ENCODE assay signal across 15 cellular contexts in genomic region chr15:55322452-55322851, GRCh38.
"Had no signal": no experiment of that assay in that cellular context is flagged by ENCODE, and none has a peak within 500 bp of the region (broad histone marks: within the 10 kb centered on the region; RNA-seq: fewer than 3 reads in every experiment).

No MANE protein-coding gene starts in this region.

- H3K9me3 Mint-ChIP-seq: activated CD4-positive, alpha-beta memory T cell treated with anti-CD3 and anti-CD28 coated beads for 36 hours; activated naive CD8-positive, alpha-beta T cell treated with anti-CD3 and anti-CD28 coated beads, Interleukin-2, amount 10 ng/mL, durations not matched to agents 7 days and 5 days; naive B cell had no signal

- H3K9me3 ChIP-seq: right lobe of liver had no signal

- H3K4me3 ChIP-seq: dorsolateral prefrontal cortex, lung, right lobe of liver had no signal

- H3K36me3 Mint-ChIP-seq: naive B cell had no signal

- H3K27me3 ChIP-seq: dorsolateral prefrontal cortex, right lobe of liver had no signal

- H3K36me3 ChIP-seq: right lobe of liver had no signal

- H3K4me3 Mint-ChIP-seq: activated CD4-positive, alpha-beta memory T cell treated with anti-CD3 and anti-CD28 coated beads for 36 hours; activated naive CD8-positive, alpha-beta T cell treated with anti-CD3 and anti-CD28 coated beads, Interleukin-2, amount 10 ng/mL, durations not matched to agents 7 days and 5 days had no signal

- DNase-seq: activated CD4-positive, alpha-beta memory T cell treated with anti-CD3 and anti-CD28 coated beads for 36 hours; activated CD4-positive, CD25-positive, alpha-beta regulatory T cell treated with anti-CD3 and anti-CD28 coated beads, Interleukin-2, amount 50 U/mL, for 72 hours; activated naive CD8-positive, alpha-beta T cell treated with anti-CD3 and anti-CD28 coated beads, Interleukin-2, amount 10 ng/mL, durations not matched to agents 7 days and 5 days; activated T-cell treated with anti-CD3 and anti-CD28 coated beads, Interleukin-2, amount 50 U/mL, for 48 hours; anterior cingulate cortex; dorsolateral prefrontal cortex; hypothalamus; naive B cell; occipital lobe; right lobe of liver; stimulated activated CD4-positive, alpha-beta T cell treated with anti-CD3 and anti-CD28 coated beads, Interleukin-1b, Interleukin-23, amount 100 ng/mL, for 48 hours; stimulated activated naive CD4-positive, alpha-beta T cell treated with Interleukin-2 at 50 U/mL for 16 hours; trophoblast cell had no signal

- H3K27me3 Mint-ChIP-seq: activated CD4-positive, alpha-beta memory T cell treated with anti-CD3 and anti-CD28 coated beads for 36 hours; activated naive CD8-positive, alpha-beta T cell treated with anti-CD3 and anti-CD28 coated beads, Interleukin-2, amount 10 ng/mL, durations not matched to agents 7 days and 5 days; naive B cell; progenitor cell of endocrine pancreas had no signal

- H3K27ac ChIP-seq: dorsolateral prefrontal cortex, right lobe of liver had no signal

- H3K27ac Mint-ChIP-seq: activated CD4-positive, alpha-beta memory T cell treated with anti-CD3 and anti-CD28 coated beads for 36 hours; activated naive CD8-positive, alpha-beta T cell treated with anti-CD3 and anti-CD28 coated beads, Interleukin-2, amount 10 ng/mL, durations not matched to agents 7 days and 5 days; progenitor cell of endocrine pancreas had no signal
